In the genomic region with DNA sequence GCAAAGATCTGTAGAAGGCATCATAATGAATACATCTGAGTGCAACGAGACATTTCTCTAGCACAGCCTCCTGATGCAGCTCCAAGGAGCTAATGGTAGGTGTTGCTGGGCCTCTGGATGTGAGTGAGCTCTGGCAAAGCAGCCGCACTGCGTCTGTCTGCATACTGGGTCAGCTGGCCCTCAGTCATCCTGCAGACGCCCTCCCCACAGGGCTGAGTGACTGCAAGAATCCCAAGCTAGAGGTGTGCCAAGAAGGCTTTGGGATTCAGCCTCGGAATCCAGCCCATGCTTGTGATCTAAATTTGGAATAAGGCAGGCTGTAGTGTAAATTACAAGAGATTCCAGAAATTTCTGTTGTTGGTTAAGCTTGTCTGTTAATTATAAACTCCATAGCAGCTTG, we compare ENCODE assay signal across 10 cellular contexts. TPM values are rescaled to one million over a fixed set of nuclear protein-coding genes. Genes with fewer than 3 reads are reported as not detected.
DNase-seq lines count a peak whose midpoint lies in the region; ATAC-seq, FAIRE-seq and TF ChIP-seq lines count a peak whose summit lies in the region.
"Had no signal": no experiment of that assay in that cellular context is flagged by ENCODE, and none has a peak within 500 bp of the region (broad histone marks: within the 10 kb centered on the region; RNA-seq: fewer than 3 reads in every experiment).

No MANE protein-coding gene starts in this region.

- H3K4me3 Mint-ChIP-seq in dendritic cell treated with granulocyte-macrophage colony-stimulating factor and Interleukin-4, amounts not matched to agents 40 ng/mL and 50 ng/mL, for 4 days: no peak overlapping the region

- H3K9me3 ChIP-seq in lower lobe of right lung: no peaks in the 10 kb centered on the region

- peak overlapping the region; percentile 39 for H3K27ac Mint-ChIP-seq in dendritic cell treated with granulocyte-macrophage colony-stimulating factor and Interleukin-4, amounts not matched to agents 40 ng/mL and 50 ng/mL, for 4 days

- no peak overlapping the region for H3K4me3 ChIP-seq in lower lobe of right lung

- no peaks in the 10 kb centered on the region for H3K27me3 ChIP-seq in lower lobe of right lung (ENCODE audit: low read depth)

- peaks cover 68% of the 10 kb centered on the region for H3K4me1 Mint-ChIP-seq in dendritic cell treated with granulocyte-macrophage colony-stimulating factor and Interleukin-4, amounts not matched to agents 40 ng/mL and 50 ng/mL, for 4 days (ENCODE audit: low read depth)

- H3K27me3 Mint-ChIP-seq in dendritic cell treated with granulocyte-macrophage colony-stimulating factor and Interleukin-4, amounts not matched to agents 40 ng/mL and 50 ng/mL, for 4 days: no peaks in the 10 kb centered on the region

- peaks cover 67% of the 10 kb centered on the region for H3K36me3 Mint-ChIP-seq in dendritic cell treated with granulocyte-macrophage colony-stimulating factor and Interleukin-4, amounts not matched to agents 40 ng/mL and 50 ng/mL, for 4 days (ENCODE audit: low read depth)

- ATAC-seq in lower lobe of right lung (peak; percentile 41 to 48), HG02973 (IDR thresholded peaks at IDR 0.05; ENCODE audit: unreplicated experiment) (no peak)

- H3K27ac ChIP-seq in lower lobe of right lung: peak overlapping the region; percentile 19
- H3K27ac ChIP-seq: HL-60 had no signal

- H3K36me3 ChIP-seq in lower lobe of right lung: peaks cover 31% of the 10 kb centered on the region

- FAIRE-seq in RCC 7860 (lab: Jason Lieb, UNC): peak; percentile 66

- TF ChIP-seq CTCF in lower lobe of right lung (IDR thresholded peaks at IDR 0.05): no peak

- peaks cover 9% of the 10 kb centered on the region for H3K9me3 Mint-ChIP-seq in dendritic cell treated with granulocyte-macrophage colony-stimulating factor and Interleukin-4, amounts not matched to agents 40 ng/mL and 50 ng/mL, for 4 days

- peaks cover 48% of the 10 kb centered on the region for H3K4me1 ChIP-seq in lower lobe of right lung

- peak; percentile 39 for DNase-seq in RCC 7860 (ENCODE audit: low spot score)
- no peak for DNase-seq in lower lobe of right lung
- peak; percentile 42 for DNase-seq in superior temporal gyrus (ENCODE audit: extremely low spot score)
- no peak for DNase-seq in NCI-H1105 (lab: John Stamatoyannopoulos, UW)
- no peak for DNase-seq in DMS 273 (lab: John Stamatoyannopoulos, UW; ENCODE audit: unreplicated experiment)
- DNase-seq: activated CD4-positive, alpha-beta T cell treated with anti-CD3 and anti-CD28 coated beads for 4 hours; NCI-H510A had no signal

- intact Hi-C loops in dendritic cell treated with granulocyte-macrophage colony-stimulating factor and Interleukin-4, amounts not matched to agents 40 ng/mL and 50 ng/mL, for 4 days (cut with micrococcal nuclease): no loop called here
- intact Hi-C loops in lower lobe of right lung (cut with DNase I): no loop called here

RNA-seq across cellular contexts. Expression of a gene that starts 18.5 kb away (rescaled TPM):
- 54.1 TPM for total RNA-seq in lower lobe of right lung

Comparison
In these comparisons a context has a peak if more than half of its experiments do, and no peak if none do; other contexts are left out.
1. DNase-seq: peak in RCC 7860 (single experiment) and superior temporal gyrus (single experiment); none in lower lobe of right lung (single experiment), NCI-H1105 (single experiment) and DMS 273 (single experiment).